In the genomic region with DNA sequence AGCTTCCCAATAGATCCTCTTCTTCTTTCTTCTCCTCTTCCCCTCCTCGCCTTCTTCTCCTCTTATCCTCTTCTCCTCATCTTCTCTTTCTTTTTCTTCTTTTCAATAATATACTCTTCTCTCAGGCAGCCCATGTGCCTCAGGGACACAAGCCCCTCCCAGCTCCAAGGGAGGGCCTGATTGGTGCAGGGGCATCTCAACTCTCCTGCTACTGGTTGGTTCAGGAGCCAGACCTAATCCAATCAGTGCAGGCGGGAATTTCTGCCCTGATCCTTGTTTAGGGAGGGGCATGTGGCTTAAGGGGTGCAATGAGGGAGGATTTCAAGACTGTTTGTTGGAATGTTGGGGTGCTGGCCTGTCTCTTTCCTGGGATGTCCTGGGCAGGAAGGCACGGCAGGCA, we compare ENCODE assay signal across 2 cellular contexts.
TF ChIP-seq lines count a peak whose summit lies in the region.

No MANE protein-coding gene starts in this region.

TF ChIP-seq in HepG2, 621 proteins besides CTCF, POLR2A, EP300 and RAD21:
- TF ChIP-seq HOXA5 (CRISPR knock-in tag; IDR thresholded peaks at IDR 0.05) (no peak), ZNF83 (CRISPR knock-in tag; IDR thresholded peaks at IDR 0.05; ENCODE audit: borderline replicate concordance) (no peak), NFYB (CRISPR knock-in tag; IDR thresholded peaks at IDR 0.05) (peak; percentile 64), FLYWCH1 (CRISPR knock-in tag; IDR thresholded peaks at IDR 0.05) (no peak), NFYC (CRISPR knock-in tag; IDR thresholded peaks at IDR 0.05) (peak; percentile 57), ZFP41 (CRISPR knock-in tag; IDR thresholded peaks at IDR 0.05; ENCODE audit: borderline replicate concordance) (no peak)
- TF ChIP-seq, protein P1, sequence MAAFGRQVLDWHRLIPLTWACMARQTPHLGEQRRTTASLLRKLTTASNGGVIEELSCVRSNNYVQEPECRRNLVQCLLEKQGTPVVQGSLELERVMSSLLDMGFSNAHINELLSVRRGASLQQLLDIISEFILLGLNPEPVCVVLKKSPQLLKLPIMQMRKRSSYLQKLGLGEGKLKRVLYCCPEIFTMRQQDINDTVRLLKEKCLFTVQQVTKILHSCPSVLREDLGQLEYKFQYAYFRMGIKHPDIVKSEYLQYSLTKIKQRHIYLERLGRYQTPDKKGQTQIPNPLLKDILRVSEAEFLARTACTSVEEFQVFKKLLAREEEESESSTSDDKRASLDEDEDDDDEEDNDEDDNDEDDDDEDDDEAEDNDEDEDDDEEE (CRISPR knock-in tag; IDR thresholded peaks at IDR 0.05), result no peak
- TF ChIP-seq, protein P2, sequence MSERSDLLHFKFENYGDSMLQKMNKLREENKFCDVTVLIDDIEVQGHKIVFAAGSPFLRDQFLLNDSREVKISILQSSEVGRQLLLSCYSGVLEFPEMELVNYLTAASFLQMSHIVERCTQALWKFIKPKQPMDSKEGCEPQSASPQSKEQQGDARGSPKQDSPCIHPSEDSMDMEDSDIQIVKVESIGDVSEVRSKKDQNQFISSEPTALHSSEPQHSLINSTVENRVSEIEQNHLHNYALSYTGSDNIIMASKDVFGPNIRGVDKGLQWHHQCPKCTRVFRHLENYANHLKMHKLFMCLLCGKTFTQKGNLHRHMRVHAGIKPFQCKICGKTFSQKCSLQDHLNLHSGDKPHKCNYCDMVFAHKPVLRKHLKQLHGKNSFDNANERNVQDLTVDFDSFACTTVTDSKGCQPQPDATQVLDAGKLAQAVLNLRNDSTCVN (CRISPR knock-in tag; IDR thresholded peaks at IDR 0.05; ENCODE audit: borderline replicate concordance), result no peak

TF ChIP-seq in WTC11, 78 proteins besides CTCF, POLR2A, EP300 and RAD21:
- TF ChIP-seq, protein P3, sequence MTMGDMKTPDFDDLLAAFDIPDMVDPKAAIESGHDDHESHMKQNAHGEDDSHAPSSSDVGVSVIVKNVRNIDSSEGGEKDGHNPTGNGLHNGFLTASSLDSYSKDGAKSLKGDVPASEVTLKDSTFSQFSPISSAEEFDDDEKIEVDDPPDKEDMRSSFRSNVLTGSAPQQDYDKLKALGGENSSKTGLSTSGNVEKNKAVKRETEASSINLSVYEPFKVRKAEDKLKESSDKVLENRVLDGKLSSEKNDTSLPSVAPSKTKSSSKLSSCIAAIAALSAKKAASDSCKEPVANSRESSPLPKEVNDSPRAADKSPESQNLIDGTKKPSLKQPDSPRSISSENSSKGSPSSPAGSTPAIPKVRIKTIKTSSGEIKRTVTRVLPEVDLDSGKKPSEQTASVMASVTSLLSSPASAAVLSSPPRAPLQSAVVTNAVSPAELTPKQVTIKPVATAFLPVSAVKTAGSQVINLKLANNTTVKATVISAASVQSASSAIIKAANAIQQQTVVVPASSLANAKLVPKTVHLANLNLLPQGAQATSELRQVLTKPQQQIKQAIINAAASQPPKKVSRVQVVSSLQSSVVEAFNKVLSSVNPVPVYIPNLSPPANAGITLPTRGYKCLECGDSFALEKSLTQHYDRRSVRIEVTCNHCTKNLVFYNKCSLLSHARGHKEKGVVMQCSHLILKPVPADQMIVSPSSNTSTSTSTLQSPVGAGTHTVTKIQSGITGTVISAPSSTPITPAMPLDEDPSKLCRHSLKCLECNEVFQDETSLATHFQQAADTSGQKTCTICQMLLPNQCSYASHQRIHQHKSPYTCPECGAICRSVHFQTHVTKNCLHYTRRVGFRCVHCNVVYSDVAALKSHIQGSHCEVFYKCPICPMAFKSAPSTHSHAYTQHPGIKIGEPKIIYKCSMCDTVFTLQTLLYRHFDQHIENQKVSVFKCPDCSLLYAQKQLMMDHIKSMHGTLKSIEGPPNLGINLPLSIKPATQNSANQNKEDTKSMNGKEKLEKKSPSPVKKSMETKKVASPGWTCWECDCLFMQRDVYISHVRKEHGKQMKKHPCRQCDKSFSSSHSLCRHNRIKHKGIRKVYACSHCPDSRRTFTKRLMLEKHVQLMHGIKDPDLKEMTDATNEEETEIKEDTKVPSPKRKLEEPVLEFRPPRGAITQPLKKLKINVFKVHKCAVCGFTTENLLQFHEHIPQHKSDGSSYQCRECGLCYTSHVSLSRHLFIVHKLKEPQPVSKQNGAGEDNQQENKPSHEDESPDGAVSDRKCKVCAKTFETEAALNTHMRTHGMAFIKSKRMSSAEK (CRISPR knock-in tag; IDR thresholded peaks at IDR 0.05; ENCODE audit: borderline replicate concordance), result no peak
- TF ChIP-seq, protein P4, sequence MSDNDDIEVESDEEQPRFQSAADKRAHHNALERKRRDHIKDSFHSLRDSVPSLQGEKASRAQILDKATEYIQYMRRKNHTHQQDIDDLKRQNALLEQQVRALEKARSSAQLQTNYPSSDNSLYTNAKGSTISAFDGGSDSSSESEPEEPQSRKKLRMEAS (CRISPR knock-in tag; IDR thresholded peaks at IDR 0.05), result no peak
- TF ChIP-seq E2F4 (CRISPR knock-in tag; IDR thresholded peaks at IDR 0.05; ENCODE audit: borderline replicate concordance, low read depth), result no peak
- peak; percentile 35; the same call in 1 of the 2 replicates for TF ChIP-seq NFYB (CRISPR knock-in tag; conservative IDR thresholded peaks at IDR 0.05; ENCODE audit: low read depth)
- TF ChIP-seq, protein P5, sequence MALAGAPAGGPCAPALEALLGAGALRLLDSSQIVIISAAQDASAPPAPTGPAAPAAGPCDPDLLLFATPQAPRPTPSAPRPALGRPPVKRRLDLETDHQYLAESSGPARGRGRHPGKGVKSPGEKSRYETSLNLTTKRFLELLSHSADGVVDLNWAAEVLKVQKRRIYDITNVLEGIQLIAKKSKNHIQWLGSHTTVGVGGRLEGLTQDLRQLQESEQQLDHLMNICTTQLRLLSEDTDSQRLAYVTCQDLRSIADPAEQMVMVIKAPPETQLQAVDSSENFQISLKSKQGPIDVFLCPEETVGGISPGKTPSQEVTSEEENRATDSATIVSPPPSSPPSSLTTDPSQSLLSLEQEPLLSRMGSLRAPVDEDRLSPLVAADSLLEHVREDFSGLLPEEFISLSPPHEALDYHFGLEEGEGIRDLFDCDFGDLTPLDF (CRISPR knock-in tag; IDR thresholded peaks at IDR 0.05), result no peak
- no peak for TF ChIP-seq FOXK1 (CRISPR knock-in tag; IDR thresholded peaks at IDR 0.05)
- no peak for TF ChIP-seq PREB (CRISPR knock-in tag; IDR thresholded peaks at IDR 0.05; ENCODE audit: borderline replicate concordance)
- TF ChIP-seq TCF7 (CRISPR knock-in tag; IDR thresholded peaks at IDR 0.05; ENCODE audit: low read depth), result no peak
